ENCODE assay signal across 21 cellular contexts in the genomic region with DNA sequence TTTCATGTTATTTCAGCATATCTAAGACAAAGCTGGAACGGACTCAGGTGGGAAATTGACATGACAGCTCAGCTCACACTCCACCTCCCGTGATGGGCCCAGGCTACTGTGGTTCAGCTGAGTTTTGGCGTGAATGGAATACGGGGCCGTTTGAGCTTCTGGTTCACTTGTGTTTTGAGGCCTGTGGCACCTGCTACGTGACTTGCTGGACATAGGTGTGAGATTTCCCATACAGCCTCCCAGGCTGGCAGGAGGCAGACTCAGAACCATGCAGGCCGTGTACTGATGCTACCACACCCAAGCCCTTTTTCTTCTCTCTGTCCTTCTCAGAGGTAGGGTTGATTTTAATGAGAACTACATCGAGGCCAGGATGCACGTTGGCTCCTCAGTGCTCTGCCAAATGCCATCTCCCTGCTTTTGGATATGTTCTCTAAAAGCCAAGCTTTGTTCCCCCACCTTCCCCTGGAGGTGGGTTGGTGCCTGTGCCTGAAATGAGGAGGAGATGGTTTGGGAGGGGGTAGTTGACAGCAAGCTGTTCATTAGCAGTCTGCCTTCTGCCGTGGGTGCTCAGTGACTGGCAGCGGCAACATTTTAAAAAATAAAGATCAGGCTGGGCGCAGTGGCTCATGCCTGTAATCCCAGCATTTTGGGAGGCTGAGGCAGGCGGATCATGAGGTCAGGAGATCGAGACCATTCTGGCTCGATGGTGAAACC.
"Had no signal": no experiment of that assay in that cellular context is flagged by ENCODE, and none has a peak within 500 bp of the region (broad histone marks: within the 10 kb centered on the region; RNA-seq: fewer than 3 reads in every experiment).

No MANE protein-coding gene starts in this region.

- H3K4me3 ChIP-seq: colonic mucosa, heart left ventricle, mucosa of descending colon, right atrium auricular region, suprapubic skin, tibial nerve, upper lobe of right lung, vagina had no signal

- H3K4me1 Mint-ChIP-seq: endodermal cell had no signal

- H3K36me3 ChIP-seq: colonic mucosa, right atrium auricular region, suprapubic skin, upper lobe of right lung, vagina had no signal

- FAIRE-seq: endothelial cell of umbilical vein, small intestine had no signal

- ATAC-seq: heart left ventricle; mucosa of descending colon; naive thymus-derived CD8-positive, alpha-beta T cell; stimulated activated naive CD8-positive, alpha-beta T cell treated with anti-CD3 and anti-CD28 coated beads, Interleukin-15, Interleukin-2, amounts not matched to agents 100 U/mL and 50 U/mL, for 24 hours; upper lobe of right lung had no signal

- H3K4me1 ChIP-seq: upper lobe of right lung had no signal

- H3K27ac Mint-ChIP-seq: endodermal cell had no signal

- H3K9me3 Mint-ChIP-seq: endodermal cell; naive thymus-derived CD8-positive, alpha-beta T cell; neural crest cell had no signal

- H3K27me3 Mint-ChIP-seq: naive thymus-derived CD8-positive, alpha-beta T cell had no signal

- H3K27ac ChIP-seq: colonic mucosa, foreskin keratinocyte, heart left ventricle, right atrium auricular region, suprapubic skin, tibial nerve, upper lobe of right lung, vagina had no signal

- H3K4me3 Mint-ChIP-seq: endodermal cell; naive thymus-derived CD8-positive, alpha-beta T cell; neural crest cell had no signal

- H3K9me3 ChIP-seq: colonic mucosa, heart left ventricle, mucosa of descending colon, right atrium auricular region, suprapubic skin, tibial nerve, upper lobe of right lung, vagina had no signal

- DNase-seq: colonic mucosa; effector CD4-positive, alpha-beta T cell; erythroblast; heart left ventricle; hippocampal formation; kidney glomerular epithelial cell; mammary epithelial cell; mucosa of descending colon; naive thymus-derived CD8-positive, alpha-beta T cell; small intestine; stimulated activated CD4-positive, alpha-beta T cell treated with anti-CD3 and anti-CD28 coated beads, Interleukin-2, amount 100 ng/mL, for 48 hours; stimulated activated naive CD8-positive, alpha-beta T cell treated with anti-CD3 and anti-CD28 coated beads, Interleukin-15, Interleukin-2, amounts not matched to agents 100 U/mL and 50 U/mL, for 24 hours; upper lobe of right lung had no signal

- H3K27me3 ChIP-seq: colonic mucosa, foreskin keratinocyte, heart left ventricle, right atrium auricular region, suprapubic skin, tibial nerve, upper lobe of right lung, vagina had no signal
